In genomic region chr6:90388395-90388794, GRCh38 we compare ENCODE assay signal across 28 cellular contexts.
A peak's percentile ranks its signal among the peaks of the same experiment; 100 is the strongest.
DNase-seq lines count a peak whose midpoint lies in the region; ATAC-seq and TF ChIP-seq lines count a peak whose summit lies in the region.
"Had no signal": no experiment of that assay in that cellular context is flagged by ENCODE, and none has a peak within 500 bp of the region (broad histone marks: within the 10 kb centered on the region; RNA-seq: fewer than 3 reads in every experiment).

No MANE protein-coding gene starts in this region.

- ATAC-seq in activated B cell treated with CpG ODN at 0.5 μM for 24 hours (ENCODE audit: low read depth) (no peak), GM18873 (IDR thresholded peaks at IDR 0.05; ENCODE audit: low FRiP score, unreplicated experiment) (no peak)
- ATAC-seq: naive thymus-derived CD4-positive, alpha-beta T cell had no signal

- H2AFZ ChIP-seq in KMS-11 (ENCODE audit: low read depth) = no peak overlapping the region

- no peak overlapping the region for H3K27ac ChIP-seq in KMS-11
- H3K27ac ChIP-seq: BLaER1 treated with 17β-estradiol and CSF1 and Interleukin-3, amounts not matched to agents 10 nM and 100 nM; left ventricle myocardium inferior; Peyer's patch; suprapubic skin; WERI-Rb-1 had no signal

- no peaks in the 10 kb centered on the region for H3K9me3 Mint-ChIP-seq in activated T-cell treated with anti-CD3 and anti-CD28 coated beads, Interleukin-2, amount 50 U/mL, for 24 hours
- H3K9me3 Mint-ChIP-seq in activated B cell treated with CpG ODN at 0.5 μM for 24 hours = no peaks in the 10 kb centered on the region
- H3K9me3 Mint-ChIP-seq: naive thymus-derived CD4-positive, alpha-beta T cell had no signal

- no peaks in the 10 kb centered on the region for H3K36me3 Mint-ChIP-seq in activated T-cell treated with anti-CD3 and anti-CD28 coated beads, Interleukin-2, amount 50 U/mL, for 24 hours (ENCODE audit: low read depth)
- H3K36me3 Mint-ChIP-seq in activated B cell treated with CpG ODN at 0.5 μM for 24 hours (ENCODE audit: low read depth) = no peaks in the 10 kb centered on the region
- H3K36me3 Mint-ChIP-seq: naive thymus-derived CD4-positive, alpha-beta T cell had no signal

- TF ChIP-seq CTCF in KMS-11 (conservative IDR thresholded peaks at IDR 0.05; ENCODE audit: low read depth, low read length) (no peak), activated B cell treated with CpG ODN at 0.5 μM for 24 hours (IDR thresholded peaks at IDR 0.05) (no peak)

- peaks cover 35% of the 10 kb centered on the region for H3K4me1 ChIP-seq in KMS-11 (ENCODE audit: low read depth, poor library complexity, severe bottlenecking)
- H3K4me1 ChIP-seq: left ventricle myocardium inferior, Peyer's patch, suprapubic skin had no signal

- peaks cover 64% of the 10 kb centered on the region for H3K4me1 Mint-ChIP-seq in activated T-cell treated with anti-CD3 and anti-CD28 coated beads, Interleukin-2, amount 50 U/mL, for 24 hours (ENCODE audit: low read depth)
- H3K4me1 Mint-ChIP-seq in activated B cell treated with CpG ODN at 0.5 μM for 24 hours = peaks cover 71% of the 10 kb centered on the region

- H4K20me1 ChIP-seq in KMS-11 (ENCODE audit: insufficient read depth) = no peaks in the 10 kb centered on the region
- H4K20me1 ChIP-seq: BLaER1 treated with 17β-estradiol and CSF1 and Interleukin-3, amounts not matched to agents 10 nM and 100 nM had no signal

- no peaks in the 10 kb centered on the region for H3K27me3 Mint-ChIP-seq in activated T-cell treated with anti-CD3 and anti-CD28 coated beads, Interleukin-2, amount 50 U/mL, for 24 hours
- no peaks in the 10 kb centered on the region for H3K27me3 Mint-ChIP-seq in activated B cell treated with CpG ODN at 0.5 μM for 24 hours

- intact Hi-C loops in activated B cell treated with CpG ODN at 0.5 μM for 24 hours (cut with micrococcal nuclease) = no loop called here

- POLR2A ChIA-PET in activated B cell treated with CpG ODN at 0.5 μM for 24 hours (lab: Charles Lee) = interaction anchor here (0.9 to 1.0 kb wide), 3 partner anchors 9 to 93 kb away, joined by 4 to 5 read pairs (median 4); no protein-coding TSS in a partner anchor

- H3K27me3 ChIP-seq in KMS-11 (ENCODE audit: insufficient read depth, low read depth) = no peaks in the 10 kb centered on the region
- H3K27me3 ChIP-seq: BLaER1 treated with 17β-estradiol and CSF1 and Interleukin-3, amounts not matched to agents 10 nM and 100 nM; Peyer's patch; suprapubic skin had no signal

- H3K4me3 Mint-ChIP-seq in activated T-cell treated with anti-CD3 and anti-CD28 coated beads, Interleukin-2, amount 50 U/mL, for 24 hours = no peak overlapping the region
- H3K4me3 Mint-ChIP-seq in activated B cell treated with CpG ODN at 0.5 μM for 24 hours = no peak overlapping the region
- H3K4me3 Mint-ChIP-seq: naive thymus-derived CD4-positive, alpha-beta T cell had no signal

- H3K27ac Mint-ChIP-seq in activated T-cell treated with anti-CD3 and anti-CD28 coated beads, Interleukin-2, amount 50 U/mL, for 24 hours = peak overlapping the region; percentile 32
- peak overlapping the region; percentile 31 for H3K27ac Mint-ChIP-seq in activated B cell treated with CpG ODN at 0.5 μM for 24 hours

- H3K36me3 ChIP-seq in KMS-11 (ENCODE audit: insufficient read depth) = no peaks in the 10 kb centered on the region
- H3K36me3 ChIP-seq: BLaER1 treated with 17β-estradiol and CSF1 and Interleukin-3, amounts not matched to agents 10 nM and 100 nM; left ventricle myocardium inferior; Peyer's patch; suprapubic skin; WERI-Rb-1 had no signal

- peak overlapping the region; percentile 17; the same call in 1 of the 2 replicates for H3K4me2 ChIP-seq in KMS-11

- no peaks in the 10 kb centered on the region for H3K79me2 ChIP-seq in KMS-11 (ENCODE audit: insufficient read depth, low read depth)

- CTCF ChIA-PET in activated B cell treated with CpG ODN at 0.5 μM for 24 hours (lab: Charles Lee) = interaction anchor here (1.1 to 1.5 kb wide), 4 partner anchors 9 to 448 kb away, joined by 4 to 8 read pairs (median 4); no protein-coding TSS in a partner anchor

- no peak overlapping the region for H3K9ac ChIP-seq in KMS-11
- H3K9ac ChIP-seq: BLaER1 treated with 17β-estradiol and CSF1 and Interleukin-3, amounts not matched to agents 10 nM and 100 nM had no signal

- no peak for DNase-seq in activated T-cell treated with anti-CD3 and anti-CD28 coated beads, Interleukin-2, amount 50 U/mL, for 24 hours
- no peak for DNase-seq in activated T-cell treated with anti-CD3 and anti-CD28 coated beads, Interleukin-2, amount 50 U/mL, for 1 hour
- no peak for DNase-seq in activated B cell treated with CpG ODN at 0.5 μM for 24 hours
- DNase-seq in left kidney (ENCODE audit: low read depth, low spot score) = peak; percentile 58
- no peak for DNase-seq in germinal center (ENCODE audit: low spot score)
- no peak for DNase-seq in NCI-H748 (lab: John Stamatoyannopoulos, UW; ENCODE audit: unreplicated experiment)
- DNase-seq: activated effector memory CD4-positive, alpha-beta T cell treated with Interleukin-2 at 50 U/mL for 16 hours; amygdala; COR-L47; DMS79; GF-D8; glutamatergic neuron; H7; left ventricle myocardium inferior; mesendoderm; naive thymus-derived CD4-positive, alpha-beta T cell; NCI-H1105 treated with DMSO at 0.1 percent for 48 hours; NCI-H2029; NCI-H2227 treated with DMSO at 0.1 percent for 48 hours; NCI-H526 treated with DMSO at 0.1 percent for 48 hours; Peyer's patch; SIG-M5; T-helper 9 cell; WERI-Rb-1 had no signal

- no peak overlapping the region for H3K4me3 ChIP-seq in KMS-11 (IDR thresholded peaks at IDR 0.05; ENCODE audit: insufficient read depth, low read depth, low read length)
- H3K4me3 ChIP-seq: BLaER1 treated with 17β-estradiol and CSF1 and Interleukin-3, amounts not matched to agents 10 nM and 100 nM; left ventricle myocardium inferior; Peyer's patch; suprapubic skin had no signal
